8 cellular contexts compared by ENCODE assay signal in the genomic region with DNA sequence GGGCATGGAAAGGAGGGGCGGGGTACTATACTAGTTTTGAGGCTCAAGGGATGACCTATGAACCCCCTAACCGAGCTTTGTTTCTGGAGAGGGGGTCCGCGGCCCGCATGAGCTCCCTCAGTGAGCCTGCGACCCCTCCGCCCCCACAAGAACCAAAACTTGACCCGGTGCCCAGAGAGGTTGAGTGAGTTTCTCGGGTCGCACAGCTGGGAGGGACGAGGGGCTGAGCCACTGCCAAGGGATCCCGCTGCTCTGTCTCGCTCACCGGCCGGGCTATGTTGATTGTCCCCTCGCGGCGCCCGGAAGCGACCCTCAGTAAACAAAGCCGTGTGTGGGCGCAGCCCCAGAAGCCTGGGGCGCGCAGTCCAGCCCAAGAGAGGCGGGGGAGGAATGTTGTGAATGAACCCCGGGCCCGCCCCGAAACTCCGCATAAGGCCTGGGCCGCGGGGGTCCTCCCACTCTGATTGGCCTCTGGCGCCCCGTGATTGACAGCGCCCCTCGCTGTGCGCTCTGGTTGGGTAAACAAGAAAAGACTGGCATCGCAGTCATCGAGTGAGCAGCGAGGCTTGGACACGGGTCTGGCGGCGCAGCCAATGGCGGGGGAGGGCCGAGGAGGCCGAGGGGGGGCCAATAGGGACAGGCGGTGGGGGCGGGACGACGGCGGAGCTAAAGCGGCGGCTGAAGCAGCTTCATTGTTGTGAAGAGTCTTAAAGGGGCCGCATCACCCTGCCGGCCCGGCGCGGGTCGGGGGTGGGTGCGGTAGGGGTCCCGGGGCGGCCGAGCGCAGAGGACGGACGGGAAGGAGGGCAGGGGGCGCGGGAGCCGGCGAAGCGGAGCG. TPM values are rescaled to one million over a fixed set of nuclear protein-coding genes. Genes with fewer than 3 reads are reported as not detected.
DNase-seq lines count a peak whose midpoint lies in the region; ATAC-seq and TF ChIP-seq lines count a peak whose summit lies in the region.

A gene (plus strand): TSS at position 692 of the 838 bp plus-strand sequence. CDS start 206 bp downstream, outside the sequence.

- intact Hi-C loops in activated B cell treated with CpG ODN at 0.5 μM for 24 hours (cut with micrococcal nuclease) (loop anchor here (1.0 to 10.0 kb wide), 7 partner anchors 21 to 342 kb away; a partner anchor contains a TSS), spleen (cut with DNase I; ENCODE audit: low total_unique reads) (no loop called here)

- peak in 1 of 3 donors; percentile 44 for TF ChIP-seq POLR2A in spleen (IDR thresholded peaks at IDR 0.05)

- H3K27me3 Mint-ChIP-seq in activated B cell treated with CpG ODN at 0.5 μM for 24 hours = no peaks in the 10 kb centered on the region

- peak; percentile 90 for ATAC-seq in GM19023 (IDR thresholded peaks at IDR 0.05; ENCODE audit: unreplicated experiment)
- ATAC-seq in HG03196 (IDR thresholded peaks at IDR 0.05; ENCODE audit: unreplicated experiment) = peak; percentile 90
- ATAC-seq in activated B cell treated with CpG ODN at 0.5 μM for 24 hours (ENCODE audit: low read depth) = peak; percentile 95

- peak within 1 kb of the TSS; percentile 83 to 96 (median 90) for H3K27ac ChIP-seq in spleen

- peaks cover 11 to 58% (median 41%) of the 10 kb centered on the region in 6 donors for H3K4me1 ChIP-seq in spleen

- 1 to 3% (median 1%) methylated on average over 44 to 71 of the region's 71 CpGs for WGBS in spleen, 5 donors

- no peaks in the 10 kb centered on the region for H3K27me3 ChIP-seq in spleen (replicated peaks in 1 of 7)

- no peak for TF ChIP-seq CTCF in activated B cell treated with CpG ODN at 0.5 μM for 24 hours (IDR thresholded peaks at IDR 0.05)
- peak in 1 of 11 experiments; percentile 31 for TF ChIP-seq CTCF in spleen (IDR thresholded peaks at IDR 0.05 in 8 of 11, conservative IDR thresholded peaks at IDR 0.05 in 3 of 11)

- H3K36me3 Mint-ChIP-seq in activated B cell treated with CpG ODN at 0.5 μM for 24 hours (ENCODE audit: low read depth) = no peaks in the 10 kb centered on the region

- peak within 1 kb of the TSS; percentile 98 for H3K4me3 Mint-ChIP-seq in activated B cell treated with CpG ODN at 0.5 μM for 24 hours

- no peaks in the 10 kb centered on the region for H3K9me3 Mint-ChIP-seq in activated B cell treated with CpG ODN at 0.5 μM for 24 hours

- DNase-seq in AG08396 (ENCODE audit: low spot score) = peak; percentile 98
- DNase-seq in NCI-H226 = peak; percentile 99
- peak; percentile 86 for DNase-seq in activated B cell treated with CpG ODN at 0.5 μM for 24 hours
- DNase-seq in central memory CD4-positive, alpha-beta T cell = peak; percentile 80
- DNase-seq in inferior parietal cortex (ENCODE audit: extremely low spot score) = peak; percentile 98
- peak; percentile 97 for DNase-seq in spleen

- peak within 1 kb of the TSS; percentile 56 to 90 (median 75) for H3K4me3 ChIP-seq in spleen

- peak within 1 kb of the TSS; percentile 91 for H3K27ac Mint-ChIP-seq in activated B cell treated with CpG ODN at 0.5 μM for 24 hours

- H3K4me1 Mint-ChIP-seq in activated B cell treated with CpG ODN at 0.5 μM for 24 hours = peaks cover 32% of the 10 kb centered on the region

- POLR2A ChIA-PET in activated B cell treated with CpG ODN at 0.5 μM for 24 hours (lab: Charles Lee) = interaction anchor here (0.6 to 2.5 kb wide), 23 partner anchors 9 to 1239 kb away, joined by 3 to 29 read pairs (median 4); a partner anchor contains a TSS

- CTCF ChIA-PET in activated B cell treated with CpG ODN at 0.5 μM for 24 hours (lab: Charles Lee) = interaction anchor here (1.1 to 1.7 kb wide), 2 partner anchors 47 to 67 kb away, joined by 4 to 11 read pairs; no protein-coding TSS in a partner anchor

- peaks cover 0 to 4% (median 0%) of the 10 kb centered on the region in 6 donors for H3K36me3 ChIP-seq in spleen

- no peaks in the 10 kb centered on the region for H3K9me3 ChIP-seq in spleen

RNA-seq across cellular contexts. Expression of the gene that starts here (rescaled TPM):
- 8.5 and 11.2 TPM in 2 replicates for total RNA-seq in activated B cell treated with CpG ODN at 0.5 μM for 24 hours
- total RNA-seq in spleen = 10 to 100 TPM in 3 of 7 donors, 1 to 10 TPM in 4; 6.2 to 14.8 (median 9.4) TPM
- polyA plus RNA-seq in spleen = 1 to 10 TPM; 1.5 to 4.7 (median 1.7) TPM

Comparison
In these comparisons a context has a peak if more than half of its experiments do, and no peak if none do; other contexts are left out.
1. Peak in every context shown above with its lines: DNase-seq, ATAC-seq, H3K4me3 ChIP-seq and H3K27ac ChIP-seq.